4 cellular contexts compared by ENCODE assay signal in genomic region chr9:34532041-34532440, GRCh38. TPM values are rescaled to one million over a fixed set of nuclear protein-coding genes. Genes with fewer than 3 reads are reported as not detected.
"Had no signal": no experiment of that assay in that cellular context is flagged by ENCODE, and none has a peak within 500 bp of the region (broad histone marks: within the 10 kb centered on the region; RNA-seq: fewer than 3 reads in every experiment).

No MANE protein-coding gene starts in this region.

RNA-seq across cellular contexts. Expression of gene ENHO, which starts 9.3 kb away (rescaled TPM):
- total RNA-seq: GM23248, IMR-90 had no signal
- polyA plus RNA-seq: GM23248, IMR-90 had no signal

RNA-seq across cellular contexts. Expression of gene CNTFR, which starts 57.5 kb away (rescaled TPM):
- total RNA-seq: GM23248, HFFc6, HT1080, IMR-90 had no signal
- polyA plus RNA-seq: GM23248, IMR-90 had no signal
